Comparison of ENCODE assay signal across 2 cellular contexts in genomic region chr2:190888449-190888848, GRCh38.
TF ChIP-seq lines count a peak whose summit lies in the region.

No MANE protein-coding gene starts in this region.

TF ChIP-seq in GM23338, 12 proteins besides CTCF, POLR2A, EP300 and RAD21:
- no peak for TF ChIP-seq ZNF462 (CRISPR knock-in tag; IDR thresholded peaks at IDR 0.05)
- no peak for TF ChIP-seq EZH2 (IDR thresholded peaks at IDR 0.05; ENCODE audit: low read depth, unreplicated experiment)
- TF ChIP-seq NANOG (IDR thresholded peaks at IDR 0.05; ENCODE audit: borderline replicate concordance), result no peak
- TF ChIP-seq STAT1 (IDR thresholded peaks at IDR 0.05; ENCODE audit: unreplicated experiment), result no peak
- no peak for TF ChIP-seq JUNB (IDR thresholded peaks at IDR 0.05; ENCODE audit: unreplicated experiment)
- no peak for TF ChIP-seq REST (IDR thresholded peaks at IDR 0.05; ENCODE audit: unreplicated experiment)
- no peak for TF ChIP-seq CREB1 (CRISPR knock-in tag; IDR thresholded peaks at IDR 0.05; ENCODE audit: low read depth)
- no peak for TF ChIP-seq ZNF331 (CRISPR knock-in tag; IDR thresholded peaks at IDR 0.05; ENCODE audit: low read depth)
- no peak for TF ChIP-seq EZH2phosphoT487 (IDR thresholded peaks at IDR 0.05; ENCODE audit: unreplicated experiment)
- TF ChIP-seq POLR2AphosphoS5 (IDR thresholded peaks at IDR 0.05; ENCODE audit: low read depth), result no peak
- TF ChIP-seq ETS1 (IDR thresholded peaks at IDR 0.05), result no peak
- TF ChIP-seq ZNF114 (CRISPR knock-in tag; IDR thresholded peaks at IDR 0.05), result no peak

TF ChIP-seq in K562, 482 proteins besides CTCF, POLR2A, EP300 and RAD21:
- TF ChIP-seq YBX1 (IDR thresholded peaks at IDR 0.05), result no peak
- TF ChIP-seq ZBTB40 (IDR thresholded peaks at IDR 0.05), result peak; percentile 85
- no peak for TF ChIP-seq ZBTB40 (CRISPR knock-in tag; IDR thresholded peaks at IDR 0.05)
- TF ChIP-seq CBX8 (IDR thresholded peaks at IDR 0.05; ENCODE audit: borderline replicate concordance, extremely low read depth, low read depth, low read length, poor library complexity, severe bottlenecking), result no peak
